In the genomic region with DNA sequence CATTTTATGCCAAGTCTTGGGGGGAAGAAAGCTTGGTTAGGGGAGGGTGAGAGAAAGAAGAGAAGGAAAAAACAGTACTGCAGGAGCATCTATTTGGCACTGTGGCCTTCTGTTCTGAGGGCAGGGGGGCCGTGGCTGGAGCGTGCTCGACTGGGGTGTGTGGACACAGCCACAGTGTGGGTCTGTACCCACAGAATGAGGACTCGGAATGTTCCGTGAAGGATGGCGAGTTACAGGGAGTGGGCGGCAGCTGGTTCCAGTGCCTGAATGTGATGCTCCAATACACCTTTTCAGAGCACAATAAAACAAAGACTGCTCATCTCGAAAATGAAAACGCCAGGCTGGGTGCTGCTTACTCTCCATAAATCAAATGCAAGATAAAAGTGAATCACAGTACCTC, we compare ENCODE assay signal across 22 cellular contexts. TPM values are rescaled to one million over a fixed set of nuclear protein-coding genes. Genes with fewer than 3 reads are reported as not detected.
DNase-seq lines count a peak whose midpoint lies in the region; ATAC-seq, FAIRE-seq and TF ChIP-seq lines count a peak whose summit lies in the region.
"Had no signal": no experiment of that assay in that cellular context is flagged by ENCODE, and none has a peak within 500 bp of the region (broad histone marks: within the 10 kb centered on the region; RNA-seq: fewer than 3 reads in every experiment).

No MANE protein-coding gene starts in this region.

- H2BK20ac ChIP-seq in H9 (ENCODE audit: low read depth, low read length, poor library complexity, severe bottlenecking) (no peak overlapping the region), H1 (ENCODE audit: low read length) (peak overlapping the region; percentile 94)

- no peak overlapping the region for H2BK12ac ChIP-seq in H9 (ENCODE audit: insufficient read length, low read depth, low read length)
- peak overlapping the region; percentile 100 for H2BK12ac ChIP-seq in H1 (ENCODE audit: low read depth, low read length)

- H3K4me1 Mint-ChIP-seq in H9 (peaks cover 58 to 67% of the 10 kb centered on the region in 2 experiments), neural progenitor cell (peaks cover 50% of the 10 kb centered on the region)
- H3K4me1 Mint-ChIP-seq: activated T-helper 17 cell treated with anti-CD3 and anti-CD28 coated beads, Interleukin-2, amount 50 U/mL, for 72 hours; naive thymus-derived CD4-positive, alpha-beta T cell had no signal

- peaks cover 78% of the 10 kb centered on the region for H3K27me3 Mint-ChIP-seq in H9 (ENCODE audit: low read depth)
- peaks cover 16% of the 10 kb centered on the region for H3K27me3 Mint-ChIP-seq in neural progenitor cell (ENCODE audit: insufficient read depth, low read depth)

- peaks cover 40% of the 10 kb centered on the region for H3F3A ChIP-seq in neural progenitor cell (ENCODE audit: low read depth)

- H3K79me2 ChIP-seq in H9 (ENCODE audit: insufficient read depth, low read length) (no peaks in the 10 kb centered on the region), H1 (ENCODE audit: control insufficient read depth in 1 of 2, insufficient read depth in 2 of 2, low read length in 2 of 2) (no peaks in the 10 kb centered on the region), neural progenitor cell (ENCODE audit: low read depth) (no peaks in the 10 kb centered on the region)

- H3K27ac ChIP-seq in H9 (ENCODE audit: insufficient read length, low read depth, low read length) = no peak overlapping the region
- no peak overlapping the region for H3K27ac ChIP-seq in H1 (ENCODE audit: low read depth, low read length)
- H3K27ac ChIP-seq in neural progenitor cell = peak overlapping the region; percentile 92
- H3K27ac ChIP-seq in left lung = no peak overlapping the region
- H3K27ac ChIP-seq: C4-2B, psoas muscle, VCaP had no signal

- TF ChIP-seq POLR2A in H1 (IDR thresholded peaks at IDR 0.05; ENCODE audit: control extremely low read depth in 1 of 2, low read depth in 2 of 2, low read length in 2 of 2) = no peak; a peak in 1 of 3 replicates

- POLR2A ChIA-PET in H1 (lab: Charles Lee; ENCODE audit: partially characterized antibody) = interaction anchor here (1.1 to 1.7 kb wide), 4 partner anchors 14 to 70 kb away, joined by 3 to 5 read pairs (median 4); a partner anchor contains a TSS

- H3K27me3 ChIP-seq in H9 (ENCODE audit: insufficient read depth, low read length) (peaks cover 7% of the 10 kb centered on the region; the same call in 1 of the 2 replicates), H1 (replicated peaks in 1 of 4; ENCODE audit: control insufficient read depth in 3 of 4, extremely low read depth in 1 of 4, insufficient read depth in 3 of 4, low read length in 3 of 4) (peaks cover 0 to 36% (median 17%) of the 10 kb centered on the region in 4 experiments; a peak in 6 of 7 replicates), neural progenitor cell (peaks cover 33% of the 10 kb centered on the region), left lung (peaks cover 0 to 10% of the 10 kb centered on the region in 2 donors)

- peaks cover 0 to 2% of the 10 kb centered on the region in 2 experiments; a peak in 1 of 5 replicates for H3K9me3 Mint-ChIP-seq in H9
- H3K9me3 Mint-ChIP-seq in neural progenitor cell = peaks cover 11% of the 10 kb centered on the region
- H3K9me3 Mint-ChIP-seq: activated T-helper 17 cell treated with anti-CD3 and anti-CD28 coated beads, Interleukin-2, amount 50 U/mL, for 72 hours had no signal

- no peak overlapping the region for H3K56ac ChIP-seq in H9 (ENCODE audit: insufficient read length, low read depth, low read length)
- no peak overlapping the region for H3K56ac ChIP-seq in H1 (replicated peaks; ENCODE audit: insufficient read length, low read depth, low read length)

- H4K91ac ChIP-seq in H9 (ENCODE audit: insufficient read length, low read depth, low read length) (no peak overlapping the region), H1 (replicated peaks; ENCODE audit: insufficient read length, low read length) (peak overlapping the region; percentile 97)

- H3K4me1 ChIP-seq in H9 (ENCODE audit: insufficient read depth, low read length) (peaks cover 36% of the 10 kb centered on the region; the same call in 1 of the 2 replicates), H1 (replicated peaks in 1 of 4; ENCODE audit: control insufficient read depth in 3 of 4, insufficient read depth in 4 of 4, low read length in 3 of 4) (peaks cover 20 to 43% (median 30%) of the 10 kb centered on the region in 4 experiments), neural progenitor cell (peaks cover 80% of the 10 kb centered on the region), left lung (no peaks in the 10 kb centered on the region)
- H3K4me1 ChIP-seq: psoas muscle had no signal

- H3K79me1 ChIP-seq in H9 (ENCODE audit: insufficient read depth, low read depth, low read length, poor library complexity, severe bottlenecking) (no peaks in the 10 kb centered on the region), H1 (ENCODE audit: low read depth, low read length) (no peaks in the 10 kb centered on the region)

- H3K23ac ChIP-seq in H9 (ENCODE audit: insufficient read length, low read depth, low read length) (no peak overlapping the region), H1 (ENCODE audit: insufficient read length) (no peak overlapping the region)

- no peak for TF ChIP-seq EP300 in H1 (IDR thresholded peaks at IDR 0.05; ENCODE audit: borderline replicate concordance in 1 of 2, low read depth in 2 of 2, low read length in 2 of 2)

- H3K9me3 ChIP-seq in H9 (ENCODE audit: control insufficient read depth, low read depth, low read length) = no peaks in the 10 kb centered on the region
- H3K9me3 ChIP-seq in H1 (ENCODE audit: insufficient read depth in 2 of 2, low read depth in 1 of 2, low read length in 1 of 2) = 0 out of 4 replicates have a peak, but pooled peaks cover 2 to 3% of the 10 kb centered on the region in 2 experiments
- H3K9me3 ChIP-seq in neural progenitor cell (ENCODE audit: low read depth) = no peaks in the 10 kb centered on the region
- no peaks in the 10 kb centered on the region for H3K9me3 ChIP-seq in left lung
- H3K9me3 ChIP-seq: psoas muscle had no signal

- H3K36me3 Mint-ChIP-seq in H9 (ENCODE audit: insufficient read depth in 1 of 3, low read depth in 3 of 3) (peaks cover 0 to 2% (median 0%) of the 10 kb centered on the region in 3 experiments; a peak in 2 of 7 replicates), neural progenitor cell (no peaks in the 10 kb centered on the region)
- H3K36me3 Mint-ChIP-seq: activated naive CD8-positive, alpha-beta T cell had no signal

- H2AK5ac ChIP-seq in H9 (ENCODE audit: insufficient read length, low read length) (no peak overlapping the region), H1 (ENCODE audit: low read depth, low read length) (peak overlapping the region; percentile 98; the same call in 1 of the 2 replicates)

- peak overlapping the region; percentile 44 for H3K18ac ChIP-seq in H9 (ENCODE audit: insufficient read length, low read depth, low read length)
- peak overlapping the region; percentile 85 for H3K18ac ChIP-seq in H1 (ENCODE audit: extremely low read depth, low read length)

- H3K9ac ChIP-seq in H9 (ENCODE audit: extremely low read depth, insufficient read length, low read length) (no peak overlapping the region), H1 (replicated peaks in 1 of 4; ENCODE audit: extremely low read depth in 1 of 4, low read depth in 3 of 4, low read length in 3 of 4) (0 out of 7 replicates have a peak overlapping the region, but pooled peaks of 1 of the 4 experiments have one; percentile 1), neural progenitor cell (peak overlapping the region; percentile 42)

- no peak overlapping the region for H2BK120ac ChIP-seq in H9 (ENCODE audit: low read depth, low read length, poor library complexity, severe bottlenecking)
- H2BK120ac ChIP-seq in H1 (replicated peaks; ENCODE audit: low read depth, low read length) = peak overlapping the region; percentile 85

- H3K4me2 ChIP-seq in H9 (ENCODE audit: insufficient read depth, insufficient read length, low read length) = peak overlapping the region; percentile 25
- peak overlapping the region; percentile 65 to 70 for H3K4me2 ChIP-seq in H1 (ENCODE audit: insufficient read depth in 1 of 2, low read depth in 2 of 2, low read length in 2 of 2)
- H3K4me2 ChIP-seq in neural progenitor cell = peak overlapping the region; percentile 88

- H3K14ac ChIP-seq in H9 (ENCODE audit: insufficient read depth, low read length) (no peak overlapping the region), H1 (ENCODE audit: insufficient read length) (no peak overlapping the region)

- no peak for TF ChIP-seq RAD21 in H1 (IDR thresholded peaks at IDR 0.05 in 1 of 2, conservative IDR thresholded peaks at IDR 0.05 in 1 of 2; ENCODE audit: low read depth in 2 of 2, low read length in 2 of 2)

- H3K4ac ChIP-seq in H9 (ENCODE audit: low read depth, low read length) (no peak overlapping the region), H1 (replicated peaks; ENCODE audit: insufficient read length, low read depth, low read length) (peak overlapping the region; percentile 88)

- no peak overlapping the region for H3T11ph ChIP-seq in H9 (ENCODE audit: low read length)

- no peak for TF ChIP-seq CTCF in H9 (conservative IDR thresholded peaks at IDR 0.05)
- TF ChIP-seq CTCF in H1 (IDR thresholded peaks at IDR 0.05; ENCODE audit: control extremely low read depth in 1 of 3, insufficient read depth in 1 of 3, low read depth in 1 of 3, low read length in 3 of 3) = no peak
- TF ChIP-seq CTCF in neural progenitor cell (IDR thresholded peaks at IDR 0.05) = no peak
- no peak for TF ChIP-seq CTCF in left lung (IDR thresholded peaks at IDR 0.05)

- H2AFZ ChIP-seq in H9 (ENCODE audit: low read length) (no peak overlapping the region), H1 (ENCODE audit: low read length) (no peak overlapping the region), neural progenitor cell (replicated peaks) (no peak overlapping the region)

- H3K4me3 Mint-ChIP-seq in H9 (peak overlapping the region; percentile 46 to 75), neural progenitor cell (peak overlapping the region; percentile 75)
- H3K4me3 Mint-ChIP-seq: activated naive CD8-positive, alpha-beta T cell; activated T-helper 17 cell treated with anti-CD3 and anti-CD28 coated beads, Interleukin-2, amount 50 U/mL, for 72 hours; naive thymus-derived CD4-positive, alpha-beta T cell had no signal

- H4K8ac ChIP-seq in H9 (replicated peaks; ENCODE audit: insufficient read length, low read depth, low read length) (no peak overlapping the region), H1 (ENCODE audit: extremely low read depth, insufficient read depth, low read length) (no peak overlapping the region)

- no peaks in the 10 kb centered on the region for H3K23me2 ChIP-seq in H9 (ENCODE audit: insufficient read length, low read depth, low read length, poor library complexity, severe bottlenecking)
- 0 out of 2 replicates have a peak, but pooled peaks cover 2% of the 10 kb centered on the region for H3K23me2 ChIP-seq in H1 (ENCODE audit: low read depth, low read length)

- H4K20me1 ChIP-seq in H9 (ENCODE audit: control insufficient read depth, insufficient read depth, insufficient read length) = no peaks in the 10 kb centered on the region
- no peaks in the 10 kb centered on the region for H4K20me1 ChIP-seq in H1 (replicated peaks in 1 of 2; ENCODE audit: control insufficient read depth in 1 of 2, insufficient read depth in 2 of 2, low read length in 2 of 2)
- H4K20me1 ChIP-seq in neural progenitor cell (ENCODE audit: low read depth) = no peaks in the 10 kb centered on the region

- H2BK15ac ChIP-seq in H9 (ENCODE audit: low read depth, low read length) (no peak overlapping the region), H1 (ENCODE audit: low read length) (no peak overlapping the region)

- ATAC-seq in HG03457 (IDR thresholded peaks at IDR 0.05; ENCODE audit: unreplicated experiment) = no peak
- no peak for ATAC-seq in left lung
- no peak for ATAC-seq in GM18502 (IDR thresholded peaks at IDR 0.05; ENCODE audit: poor library complexity, unreplicated experiment)
- ATAC-seq: activated T-helper 17 cell treated with anti-CD3 and anti-CD28 coated beads, Interleukin-2, amount 50 U/mL, for 72 hours; left colon; naive thymus-derived CD4-positive, alpha-beta T cell; psoas muscle had no signal

- no peaks in the 10 kb centered on the region for H3K36me3 ChIP-seq in H1 (ENCODE audit: control insufficient read depth in 2 of 4, insufficient read depth in 4 of 4, low read length in 3 of 4)
- no peaks in the 10 kb centered on the region for H3K36me3 ChIP-seq in neural progenitor cell
- H3K36me3 ChIP-seq in left lung = no peaks in the 10 kb centered on the region

- CTCF ChIA-PET in H1 (lab: Charles Lee; ENCODE audit: partially characterized antibody) = interaction anchor here (0.8 to 2.1 kb wide), 5 partner anchors 10 to 68 kb away, joined by 3 to 7 read pairs (median 4); no protein-coding TSS in a partner anchor

- FAIRE-seq in H1 (lab: Jason Lieb, UNC) = no peak
- FAIRE-seq: astrocyte, HTR-8/SVneo had no signal

- WGBS in H9 (ENCODE audit: extremely low coverage, insufficient read length, low lambda C conversion rate) = no CpG with 5 or more reads among the region's 9 CpGs
- 12% methylated on average over 9 of the region's 9 CpGs; no CpG with 5 or more reads in 1 of the 2 experiments for WGBS in H1 (ENCODE audit: extremely low coverage in 1 of 2, insufficient coverage in 1 of 2, insufficient read length in 1 of 2, insufficient replicate concordance in 2 of 2, low coverage in 1 of 2, low lambda C conversion rate in 2 of 2, missing lambda C conversion rate in 1 of 2), 2 experiments

- no peak for DNase-seq in H9
- DNase-seq in NCI-H446 treated with DMSO at 0.1 percent for 48 hours (lab: John Stamatoyannopoulos, UW) = peak; percentile 73
- DNase-seq in H1 (ENCODE audit: low read depth in 1 of 2, low spot score in 2 of 2) = peak in 1 of 2 experiments; percentile 53
- peak; percentile 50 for DNase-seq in neural progenitor cell (ENCODE audit: low spot score)
- no peak for DNase-seq in left lung
- DNase-seq: DMS 273 treated with DMSO at 0.1 percent for 48 hours; Kasumi-1; left colon; naive thymus-derived CD4-positive, alpha-beta T cell; NCI-H2081; NCI-H510A treated with DMSO at 0.1 percent for 48 hours; psoas muscle had no signal

- H2BK5ac ChIP-seq in H9 (ENCODE audit: insufficient read length, low read length) (no peak overlapping the region), H1 (ENCODE audit: low read depth, low read length) (peak overlapping the region; percentile 92; the same call in 1 of the 2 replicates)

- intact Hi-C loops in left lung (cut with DNase I) = no loop called here

- peak overlapping the region; percentile 0 to 91 (median 37); a peak in 6 of 7 replicates for H3K27ac Mint-ChIP-seq in H9
- peak overlapping the region; percentile 48 for H3K27ac Mint-ChIP-seq in neural progenitor cell
- H3K27ac Mint-ChIP-seq: activated naive CD8-positive, alpha-beta T cell; activated T-helper 17 cell treated with anti-CD3 and anti-CD28 coated beads, Interleukin-2, amount 50 U/mL, for 72 hours; naive thymus-derived CD4-positive, alpha-beta T cell had no signal

- H3K4me3 ChIP-seq in H1 (ENCODE audit: extremely low read depth in 1 of 4, insufficient read depth in 2 of 4, low read depth in 3 of 4, low read length in 4 of 4) = peak overlapping the region in 1 of 4 experiments; percentile 45; a peak in 2 of 8 replicates
- H3K4me3 ChIP-seq in neural progenitor cell = peak overlapping the region; percentile 37
- H3K4me3 ChIP-seq in left lung = no peak overlapping the region
- H3K4me3 ChIP-seq: psoas muscle had no signal

- H4K5ac ChIP-seq in H9 (ENCODE audit: insufficient read length, low read depth, low read length) (no peak overlapping the region), H1 (ENCODE audit: insufficient read length, low read depth, low read length) (no peak overlapping the region)

RNA-seq across cellular contexts. Expression of a gene that starts 59.2 kb away (rescaled TPM):
- total RNA-seq in H9 (2021) (0.35 and 0.42 TPM in 2 replicates), neural progenitor cell (ENCODE audit: low replicate concordance) (2.6 and 3.2 TPM in 2 replicates), left lung (1 to 10 TPM in 1 of 2 donors, under 1 TPM in 1; 0.47 to 5.3 TPM)
- total RNA-seq in H1 (2021; fragmentation: NEBNext Ultra II Directional; extraction: Animal tissue kit (Norgen Biotek cat#: 25700)) = 0.22 and 0.31 TPM in 2 replicates
- 0.66 and 1.9 TPM in 2 replicates for polyA plus RNA-seq in H1 (2011; rRNA removed)
- 1.2 TPM for polyA plus RNA-seq in H1 (2011; cell fraction: cytosol; rRNA removed)
- polyA plus RNA-seq in H1 (2011; cell fraction: nucleus; rRNA removed) = 1.6 TPM
- 0.50 to 1.0 TPM (median 0.89 TPM) in 4 replicates for polyA plus RNA-seq in H1 (2012, experiment 1 of 2)
- polyA plus RNA-seq in H1 (2012, experiment 2 of 2) = 1.2 TPM
- polyA plus RNA-seq in H1 (2013, experiment 1 of 2) = 0.41 TPM
- 0.35 TPM for polyA plus RNA-seq in H1 (2013, experiment 2 of 2)
- 0.44 and 0.54 TPM in 2 replicates for polyA minus RNA-seq in H1 (2011; rRNA and poly(A)+ RNA removed)
- not detected for polyA minus RNA-seq in H1 (2011; cell fraction: cytosol; rRNA and poly(A)+ RNA removed)
- not detected for polyA minus RNA-seq in H1 (2011; cell fraction: nucleus; rRNA and poly(A)+ RNA removed)
- total RNA-seq: activated T-helper 17 cell treated with anti-CD3 and anti-CD28 coated beads, Interleukin-2, amount 50 U/mL, for 72 hours; psoas muscle; subcutaneous adipose tissue; T-helper 2 cell treated with Interferon-gamma antibody and Interleukin-4, amounts not matched to agents 100 ng/mL and 5 ng/mL, for 36 hours had no signal
- polyA plus RNA-seq: naive thymus-derived CD4-positive, alpha-beta T cell had no signal

Comparison
In these comparisons a context has a peak if more than half of its experiments do, and no peak if none do; other contexts are left out.
1. DNase-seq: peak in NCI-H446 treated with DMSO at 0.1 percent for 48 hours (single experiment) and neural progenitor cell (single experiment); none in H9 (single experiment) and left lung (0 of 2).
2. H3K4me2 ChIP-seq: peak in every context shown above with its lines; median percentile 88 in neural progenitor cell; 68 in H1; 25 in H9.